ENCODE assay signal across 28 cellular contexts in the genomic region with DNA sequence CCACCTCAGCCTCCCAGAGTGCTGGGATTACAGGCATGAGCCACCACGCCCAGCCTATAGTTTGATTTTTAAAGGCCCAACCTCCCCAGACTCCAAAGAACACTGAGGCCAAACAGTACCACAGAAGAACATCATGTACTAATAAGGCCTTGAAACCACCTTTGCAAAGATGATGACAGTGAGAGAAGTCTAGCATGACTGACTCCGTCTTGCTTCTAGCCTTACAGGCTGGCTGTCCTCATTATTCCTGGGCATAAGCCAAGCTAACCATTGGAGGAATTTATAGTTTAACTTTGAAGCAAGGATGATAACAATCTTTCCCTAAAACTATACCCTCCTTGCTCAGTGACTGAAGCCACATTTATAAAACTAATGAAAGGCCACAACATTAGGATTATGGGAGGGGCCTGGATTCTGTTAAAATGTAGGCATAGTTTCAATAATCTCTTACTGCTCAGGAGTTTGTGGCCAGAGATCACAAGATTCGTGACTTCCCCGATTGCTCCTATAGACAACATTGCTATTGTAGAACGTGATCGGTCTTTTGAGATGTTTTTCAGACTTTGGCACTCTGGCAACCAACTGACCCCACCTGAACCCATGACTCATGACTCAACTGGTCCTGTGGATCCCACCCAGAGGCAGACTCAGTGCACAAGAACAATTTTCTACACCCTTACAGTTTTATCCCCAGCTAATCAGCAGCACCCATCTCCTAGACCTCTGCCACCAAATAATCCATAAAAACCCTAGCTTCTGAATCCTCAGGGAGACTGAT. TPM values are rescaled to one million over a fixed set of nuclear protein-coding genes. Genes with fewer than 3 reads are reported as not detected.
DNase-seq lines count a peak whose midpoint lies in the region; FAIRE-seq and TF ChIP-seq lines count a peak whose summit lies in the region.
"Had no signal": no experiment of that assay in that cellular context is flagged by ENCODE, and none has a peak within 500 bp of the region (broad histone marks: within the 10 kb centered on the region; RNA-seq: fewer than 3 reads in every experiment).

No MANE protein-coding gene starts in this region.

- H3K9me3 ChIP-seq in prostate gland (no peaks in the 10 kb centered on the region), osteoblast (ENCODE audit: low read depth, low read length) (peaks cover 2% of the 10 kb centered on the region), sigmoid colon (no peaks in the 10 kb centered on the region)
- H3K9me3 ChIP-seq: neutrophil had no signal

- H3K36me3 ChIP-seq in prostate gland = no peaks in the 10 kb centered on the region
- H3K36me3 ChIP-seq in osteoblast (ENCODE audit: insufficient read depth, low read length) = no peaks in the 10 kb centered on the region
- no peaks in the 10 kb centered on the region for H3K36me3 ChIP-seq in sigmoid colon
- H3K36me3 ChIP-seq: BLaER1, neutrophil, transverse colon had no signal

- H3K27ac ChIP-seq in prostate gland = peak overlapping the region in 1 of 2 donors; percentile 68
- H3K27ac ChIP-seq in osteoblast (ENCODE audit: low read depth, low read length) = no peak overlapping the region
- peak overlapping the region in 2 of 4 donors; percentile 15 to 37 for H3K27ac ChIP-seq in sigmoid colon
- H3K27ac ChIP-seq: BLaER1, KMS-11, neutrophil, PC-9, transverse colon had no signal

- no peak overlapping the region for H3K4me2 ChIP-seq in osteoblast (ENCODE audit: insufficient read depth, low read length)
- H3K4me2 ChIP-seq: BLaER1, KMS-11, PC-9, SK-N-SH had no signal

- H3K27me3 ChIP-seq in prostate gland (replicated peaks; ENCODE audit: insufficient read depth) (no peaks in the 10 kb centered on the region), osteoblast (ENCODE audit: insufficient read depth, low read length) (no peaks in the 10 kb centered on the region), sigmoid colon (no peaks in the 10 kb centered on the region)
- H3K27me3 ChIP-seq: BLaER1, neutrophil, transverse colon had no signal

- no peaks in the 10 kb centered on the region for H4K20me1 ChIP-seq in osteoblast (ENCODE audit: insufficient read depth, low read length)
- H4K20me1 ChIP-seq: BLaER1 had no signal

- TF ChIP-seq EP300 in sigmoid colon (IDR thresholded peaks at IDR 0.05) = no peak

- TF ChIP-seq CTCF in choroid plexus epithelial cell (conservative IDR thresholded peaks at IDR 0.05; ENCODE audit: low read depth, low read length) (no peak), prostate gland (IDR thresholded peaks at IDR 0.05) (no peak), osteoblast (IDR thresholded peaks at IDR 0.05; ENCODE audit: extremely low read depth, low read depth, low read length) (no peak), sigmoid colon (IDR thresholded peaks at IDR 0.05) (no peak)

- intact Hi-C loops in prostate gland (cut with DNase I) (no loop called here), sigmoid colon (cut with DNase I) (no loop called here)

- DNase-seq in GM12891 (ENCODE audit: insufficient read length, low spot score) (no peak), choroid plexus epithelial cell (ENCODE audit: low read depth) (peak; percentile 7), prostate gland (ENCODE audit: low spot score) (peak; percentile 65), osteoblast (ENCODE audit: insufficient read length, low spot score, missing footprints) (no peak), sigmoid colon (no peak)
- DNase-seq: activated CD4-positive, alpha-beta T cell treated with anti-CD3 and anti-CD28 coated beads, Interleukin-2, amount 50 U/mL, for 4 hours; activated CD4-positive, CD25-positive, alpha-beta regulatory T cell; activated T-cell treated with anti-CD3 and anti-CD28 coated beads, Interleukin-2, amount 50 U/mL, for 72 hours; effector memory CD8-positive, alpha-beta T cell; foreskin fibroblast; kidney; NCI-H1417; NCI-H2029; NCI-H526; PC-9; SK-N-SH; transverse colon had no signal

- TF ChIP-seq POLR2A in GM12891 (IDR thresholded peaks at IDR 0.05; ENCODE audit: low read depth, low read length) = no peak
- TF ChIP-seq POLR2A in prostate gland (IDR thresholded peaks at IDR 0.05) = no peak
- TF ChIP-seq POLR2A in sigmoid colon (IDR thresholded peaks at IDR 0.05) = no peak

- H3K79me2 ChIP-seq in osteoblast (ENCODE audit: insufficient read depth, low read length) = no peaks in the 10 kb centered on the region

- WGBS in prostate gland = 32% methylated on average over 6 of the region's 6 CpGs
- 85 to 90% methylated on average over 6 of the region's 6 CpGs for WGBS in sigmoid colon, 2 donors

- peaks cover 15% of the 10 kb centered on the region for H3K4me1 ChIP-seq in prostate gland (replicated peaks)
- no peaks in the 10 kb centered on the region for H3K4me1 ChIP-seq in osteoblast (ENCODE audit: insufficient read depth, low read length)
- peaks cover 0 to 32% (median 0%) of the 10 kb centered on the region in 4 donors for H3K4me1 ChIP-seq in sigmoid colon
- H3K4me1 ChIP-seq: transverse colon had no signal

- no peak overlapping the region for H3K4me3 ChIP-seq in choroid plexus epithelial cell (ENCODE audit: low read depth, low read length)
- no peak overlapping the region for H3K4me3 ChIP-seq in prostate gland
- no peak overlapping the region for H3K4me3 ChIP-seq in osteoblast (ENCODE audit: insufficient read depth, low read length)
- no peak overlapping the region for H3K4me3 ChIP-seq in sigmoid colon
- H3K4me3 ChIP-seq: BLaER1, PC-9, transverse colon had no signal

- no peak overlapping the region for H2AFZ ChIP-seq in osteoblast (ENCODE audit: low read length)
- H2AFZ ChIP-seq: PC-9 had no signal

- FAIRE-seq in GM12891 (lab: Jason Lieb, UNC) = peak; percentile 43
- FAIRE-seq: G401.6, H54, kidney had no signal

TF ChIP-seq in GM12891, 5 proteins besides CTCF, POLR2A, EP300 and RAD21:
- no peak for TF ChIP-seq TAF1 (IDR thresholded peaks at IDR 0.05; ENCODE audit: low read depth, low read length)
- no peak for TF ChIP-seq POU2F2 (IDR thresholded peaks at IDR 0.05; ENCODE audit: low read depth, low read length)
- no peak for TF ChIP-seq POLR2AphosphoS5 (IDR thresholded peaks at IDR 0.05; ENCODE audit: low read depth, low read length)
- TF ChIP-seq PAX5 (IDR thresholded peaks at IDR 0.05; ENCODE audit: insufficient read depth, low read length, severe bottlenecking) = no peak
- no peak for TF ChIP-seq SPI1 (IDR thresholded peaks at IDR 0.05; ENCODE audit: low read depth, low read length)

RNA-seq across cellular contexts. Expression of gene GPR42, which starts 17.6 kb away (rescaled TPM):
- polyA plus RNA-seq in GM12891 (2012; ENCODE audit: low read depth, missing spikeins) = 0.13 TPM
- total RNA-seq in prostate gland (not detected), osteoblast (not detected in 2 replicates), sigmoid colon (under 1 TPM in 3 of 4 donors, not detected in 1; 0.27 to 0.83 (median 0.36) TPM)
- polyA plus RNA-seq in sigmoid colon = under 1 TPM in 1 of 3 donors, not detected in 2; 0.17 TPM
- total RNA-seq: cardiac septum, esophagus mucosa, HT1080, kidney, liver, PC-9, skeletal muscle tissue, transverse colon had no signal
- polyA plus RNA-seq: liver, SK-N-SH had no signal

RNA-seq across cellular contexts. Expression of gene FFAR3, which starts 30.2 kb away (rescaled TPM):
- 0.18 TPM for polyA plus RNA-seq in GM12891 (2012; ENCODE audit: low read depth, missing spikeins)
- total RNA-seq in prostate gland = 1 to 10 TPM in 1 of 2 donors, not detected in 1; 1.6 TPM
- total RNA-seq in osteoblast = not detected in 2 replicates
- 1 to 10 TPM; 1.1 to 1.9 (median 1.5) TPM for total RNA-seq in sigmoid colon
- under 1 TPM in 1 of 3 donors, not detected in 2; 0.67 TPM for polyA plus RNA-seq in sigmoid colon
- total RNA-seq: cardiac septum, esophagus mucosa, kidney, PC-9, skeletal muscle tissue had no signal
- polyA plus RNA-seq: liver, SK-N-SH had no signal

RNA-seq across cellular contexts. Expression of gene FFAR1, which starts 40.8 kb away (rescaled TPM):
- 2.2 TPM for polyA plus RNA-seq in GM12891 (2012; ENCODE audit: low read depth, missing spikeins)
- total RNA-seq in prostate gland = under 1 TPM in 1 of 2 donors, not detected in 1; 0.28 TPM
- total RNA-seq in osteoblast = not detected in 2 replicates
- not detected for total RNA-seq in sigmoid colon
- under 1 TPM in 1 of 3 donors, not detected in 2; 0.06 TPM for polyA plus RNA-seq in sigmoid colon
- total RNA-seq: cardiac septum, esophagus mucosa, kidney, liver, skeletal muscle tissue had no signal
- polyA plus RNA-seq: liver, SK-N-SH had no signal

RNA-seq across cellular contexts. Expression of gene CD22, which starts 59.5 kb away (rescaled TPM):
- polyA plus RNA-seq in GM12891 (2012; ENCODE audit: low read depth, missing spikeins) = 165 TPM
- 10 to 100 TPM in 1 of 2 donors, not detected in 1; 14.0 TPM for total RNA-seq in prostate gland
- total RNA-seq in osteoblast = under 0.01 TPM in 1 of 2 replicates, not detected in the other
- 1 to 10 TPM; 1.2 to 4.8 (median 2.7) TPM for total RNA-seq in sigmoid colon
- polyA plus RNA-seq in sigmoid colon = 100 to 1,000 TPM in 1 of 3 donors, 1 to 10 TPM in 1, under 1 TPM in 1; 0.69 to 107 (median 4.8) TPM

RNA-seq across cellular contexts. Expression of gene FFAR2, which starts 59.6 kb away (rescaled TPM):
- polyA plus RNA-seq in GM12891 (2012; ENCODE audit: low read depth, missing spikeins) = 24.9 TPM
- total RNA-seq in prostate gland = under 1 TPM in 1 of 2 donors, not detected in 1; 0.87 TPM
- not detected in 2 replicates for total RNA-seq in osteoblast
- under 1 TPM in 1 of 4 donors, not detected in 3; 0.81 TPM for total RNA-seq in sigmoid colon
- under 1 TPM in 2 of 3 donors, not detected in 1; 0.69 to 0.92 TPM for polyA plus RNA-seq in sigmoid colon
- total RNA-seq: activated T-cell treated with anti-CD3 and anti-CD28 coated beads, Interleukin-2, amount 50 U/mL, for 72 hours; HT1080; PC-9; T-helper 1 cell treated with Interleukin-12 subunit alpha and Interleukin-12 subunit beta and Interleukin-4 antibody, amounts not matched to agents 30 ng/mL and 1 ng/mL, for 36 hours had no signal
- polyA plus RNA-seq: SK-N-SH had no signal

Comparison
In these comparisons a context has a peak if more than half of its experiments do, and no peak if none do; other contexts are left out.
1. DNase-seq: peak in choroid plexus epithelial cell (single experiment) and prostate gland (single experiment); none in GM12891 (single experiment), osteoblast (single experiment) and sigmoid colon (single experiment).